In genomic region chr6:119347466-119348307, GRCh38 we compare ENCODE assay signal across 9 cellular contexts. TPM values are rescaled to one million over a fixed set of nuclear protein-coding genes. Genes with fewer than 3 reads are reported as not detected.
A peak's percentile ranks its signal among the peaks of the same experiment; 100 is the strongest.
DNase-seq lines count a peak whose midpoint lies in the region; ATAC-seq, FAIRE-seq and TF ChIP-seq lines count a peak whose summit lies in the region.
"Had no signal": no experiment of that assay in that cellular context is flagged by ENCODE, and none has a peak within 500 bp of the region (broad histone marks: within the 10 kb centered on the region; RNA-seq: fewer than 3 reads in every experiment).

No MANE protein-coding gene starts in this region.

- no peaks in the 10 kb centered on the region for H3K9me3 ChIP-seq in SK-N-SH

- peak overlapping the region; percentile 77 for H3K9ac ChIP-seq in SK-N-SH

- no peak for TF ChIP-seq EP300 in SK-N-SH (IDR thresholded peaks at IDR 0.05; ENCODE audit: borderline replicate concordance in 1 of 2, low read depth in 1 of 2, low read length in 1 of 2)

- H3K4me3 ChIP-seq in SK-N-SH (ENCODE audit: low read depth in 2 of 2, low read length in 1 of 2), result peak overlapping the region; percentile 87 to 94

- no peak for TF ChIP-seq CTCF in SK-N-SH (IDR thresholded peaks at IDR 0.05)

- intact Hi-C loops in Right ventricle myocardium inferior (cut with DNase I), result loop anchor here (5.0 to 10.0 kb wide), 2 partner anchors 40 to 203 kb away; no protein-coding TSS in a partner anchor

- DNase-seq in SK-N-SH, result no peak
- peak; percentile 34 for DNase-seq in NCI-H1105 (lab: John Stamatoyannopoulos, UW)
- peak; percentile 2 for DNase-seq in activated T-helper 1 cell treated with Interleukin-2 at 50 U/mL for 16 hours (ENCODE audit: low read depth)
- DNase-seq in Right ventricle myocardium inferior (ENCODE audit: missing footprints), result peak; percentile 85
- DNase-seq in pons (ENCODE audit: low spot score), result peak; percentile 63
- DNase-seq in HTR-8/SVneo (ENCODE audit: insufficient read length, low spot score), result no peak

- no peaks in the 10 kb centered on the region for H3K9me2 ChIP-seq in SK-N-SH

- CTCF ChIA-PET in SK-N-SH (lab: Yijun Ruan, JAX), result interaction anchor here (0.6 to 3.5 kb wide), 8 partner anchors 13 to 218 kb away, joined by 3 to 27 read pairs (median 4); no protein-coding TSS in a partner anchor

- TF ChIP-seq RAD21 in SK-N-SH (IDR thresholded peaks at IDR 0.05; ENCODE audit: low read length), result no peak

- H3K4me2 ChIP-seq in SK-N-SH, result peak overlapping the region; percentile 94

- H3F3A ChIP-seq in SK-N-SH (replicated peaks; ENCODE audit: insufficient read depth), result peaks cover 11% of the 10 kb centered on the region

- POLR2A ChIA-PET in SK-N-SH (lab: Yijun Ruan, JAX), result no interaction called here

- no peaks in the 10 kb centered on the region for H3K27me3 ChIP-seq in SK-N-SH (ENCODE audit: insufficient read depth)

- H4K20me1 ChIP-seq in SK-N-SH (ENCODE audit: insufficient read depth), result peaks cover 28% of the 10 kb centered on the region

- peaks cover 0 to 13% of the 10 kb centered on the region in 2 experiments; a peak in 3 of 4 replicates for H3K4me1 ChIP-seq in SK-N-SH (ENCODE audit: control insufficient read depth in 1 of 2, insufficient read depth in 2 of 2, low read depth in 1 of 2, low read length in 1 of 2)

- H3K79me2 ChIP-seq in SK-N-SH (ENCODE audit: insufficient read depth), result peaks cover 26% of the 10 kb centered on the region

- H2AFZ ChIP-seq in SK-N-SH (ENCODE audit: low read depth), result peak overlapping the region; percentile 41; the same call in 1 of the 2 replicates

- no peak for FAIRE-seq in HTR-8/SVneo (lab: Jason Lieb, UNC)
- FAIRE-seq: islet of Langerhans had no signal

- H3K27ac ChIP-seq in SK-N-SH (ENCODE audit: low read depth in 2 of 2, low read length in 1 of 2), result no peak overlapping the region

- peaks cover 3 to 24% of the 10 kb centered on the region in 2 experiments for H3K36me3 ChIP-seq in SK-N-SH (replicated peaks in 1 of 2; ENCODE audit: control insufficient read depth in 1 of 2, insufficient read depth in 2 of 2, low read length in 1 of 2)

- no peak for ATAC-seq in SK-N-SH treated with all-trans-retinoic acid at 6 μM for 48 hours
- peak; percentile 27 for ATAC-seq in HG02571 (IDR thresholded peaks at IDR 0.05; ENCODE audit: unreplicated experiment)
- no peak for ATAC-seq in Right ventricle myocardium inferior

- 51% methylated on average over 24 of the region's 24 CpGs for WGBS in SK-N-SH (ENCODE audit: low lambda C conversion rate)

TF ChIP-seq in SK-N-SH, 30 proteins besides CTCF, POLR2A, EP300 and RAD21:
- TF ChIP-seq TCF12 (IDR thresholded peaks at IDR 0.05) (no peak), ZBTB33 (IDR thresholded peaks at IDR 0.05; ENCODE audit: borderline replicate concordance, low read depth) (no peak), USF1 (IDR thresholded peaks at IDR 0.05; ENCODE audit: borderline replicate concordance, low read depth) (no peak), USF2 (IDR thresholded peaks at IDR 0.05; ENCODE audit: borderline replicate concordance, low read depth, low read length) (no peak), MAX (IDR thresholded peaks at IDR 0.05; ENCODE audit: low read depth) (no peak; the same call in 1 of the 2 replicates), FOSL2 (IDR thresholded peaks at IDR 0.05; ENCODE audit: borderline replicate concordance, low read depth) (no peak), MEF2A (IDR thresholded peaks at IDR 0.05; ENCODE audit: borderline replicate concordance, low read depth) (no peak), CHD2 (IDR thresholded peaks at IDR 0.05; ENCODE audit: low read length, partially characterized antibody) (no peak)

TF ChIP-seq in SK-N-SH treated with all-trans-retinoic acid at 6 μM for 48 hours, 23 proteins besides CTCF, POLR2A, EP300 and RAD21:
- TF ChIP-seq CSDC2 (CRISPR knock-in tag; IDR thresholded peaks at IDR 0.05) (no peak), TOX (CRISPR knock-in tag; IDR thresholded peaks at IDR 0.05; ENCODE audit: borderline replicate concordance) (no peak), CREB5 (CRISPR knock-in tag; IDR thresholded peaks at IDR 0.05; ENCODE audit: low read depth) (no peak)

RNA-seq across cellular contexts. Expression of gene MAN1A1, which starts 1.9 kb away (rescaled TPM):
- 28.0 and 32.4 TPM in 2 replicates for polyA plus RNA-seq in SK-N-SH (2012; rRNA removed)
- 46.4 and 55.4 TPM in 2 replicates for polyA plus RNA-seq in SK-N-SH (2012; cell fraction: cytosol; rRNA removed)
- polyA plus RNA-seq in SK-N-SH (2012; cell fraction: nucleus; rRNA removed), result 11.4 and 19.7 TPM in 2 replicates
- total RNA-seq in Right ventricle myocardium inferior, result 22.4 TPM

Comparison
In these comparisons a context has a peak if more than half of its experiments do, and no peak if none do; other contexts are left out.
1. DNase-seq: peak in NCI-H1105 (single experiment), activated T-helper 1 cell treated with Interleukin-2 at 50 U/mL for 16 hours (single experiment), Right ventricle myocardium inferior (single experiment) and pons (single experiment); none in SK-N-SH (single experiment) and HTR-8/SVneo (single experiment).